Comparison of ENCODE assay signal across 11 cellular contexts in genomic region chr3:58463942-58464271, GRCh38. TPM values are rescaled to one million over a fixed set of nuclear protein-coding genes. Genes with fewer than 3 reads are reported as not detected.
DNase-seq lines count a peak whose midpoint lies in the region; ATAC-seq, FAIRE-seq and TF ChIP-seq lines count a peak whose summit lies in the region.
"Had no signal": no experiment of that assay in that cellular context is flagged by ENCODE, and none has a peak within 500 bp of the region (broad histone marks: within the 10 kb centered on the region; RNA-seq: fewer than 3 reads in every experiment).

No MANE protein-coding gene starts in this region.

- H3K27me3 Mint-ChIP-seq in natural killer cell (ENCODE audit: low read depth in 2 of 2), result no peaks in the 10 kb centered on the region
- H3K27me3 Mint-ChIP-seq: CD4-positive, CD25-positive, alpha-beta regulatory T cell had no signal

- peaks cover 8 to 12% of the 10 kb centered on the region in 2 donors for H3K4me1 Mint-ChIP-seq in natural killer cell

- TF ChIP-seq CTCF in HCT116 (IDR thresholded peaks at IDR 0.05 in 2 of 3, conservative IDR thresholded peaks at IDR 0.05 in 1 of 3; ENCODE audit: borderline replicate concordance in 1 of 3, insufficient read depth in 1 of 3, low read depth in 2 of 3, low read length in 2 of 3), result no peak; a peak in 1 of 6 replicates
- TF ChIP-seq CTCF in bronchial epithelial cell (IDR thresholded peaks at IDR 0.05; ENCODE audit: insufficient read depth, low read length, severe bottlenecking), result no peak
- peak; percentile 20 for TF ChIP-seq CTCF in natural killer cell (IDR thresholded peaks at IDR 0.05)

- no peaks in the 10 kb centered on the region for H4K20me1 ChIP-seq in HCT116 (ENCODE audit: insufficient read depth)

- peak overlapping the region; percentile 61; the same call in 1 of the 2 replicates for H3K4me3 ChIP-seq in ACC112 (ENCODE audit: low read depth, low read length)
- H3K4me3 ChIP-seq in HCT116 (replicated peaks in 1 of 2; ENCODE audit: low read depth in 1 of 2, low read length in 2 of 2), result no peak overlapping the region
- no peak overlapping the region for H3K4me3 ChIP-seq in bronchial epithelial cell (ENCODE audit: low read depth, low read length)

- H2AFZ ChIP-seq in ACC112 (ENCODE audit: low read length, unreplicated experiment) (peak overlapping the region; percentile 56), HCT116 (ENCODE audit: low read depth, low read length, poor library complexity, severe bottlenecking) (peak overlapping the region; percentile 100)

- no TSS peak for BruUV-seq in HCT116 (replicated peaks; lab: Mats Ljungman, UMichigan)

- H3K4me3 Mint-ChIP-seq in natural killer cell, result peak overlapping the region; percentile 35

- ATAC-seq in HCT116 (no peak), natural killer cell (no peak), HG03280 (IDR thresholded peaks at IDR 0.05; ENCODE audit: unreplicated experiment) (no peak)

- TF ChIP-seq RAD21 in HCT116 (IDR thresholded peaks at IDR 0.05; ENCODE audit: low read depth), result no peak

- no peak overlapping the region for H3K9ac ChIP-seq in HCT116 (ENCODE audit: low read length)

- no peaks in the 10 kb centered on the region for H3K9me2 ChIP-seq in HCT116 (ENCODE audit: insufficient read depth)

- peak; percentile 80 for FAIRE-seq in bronchial epithelial cell (lab: Jason Lieb, UNC)

- RAD21 ChIA-PET in HCT116 (lab: Charles Lee; ENCODE audit: low non-redundant PET in 1 of 2, low total read pairs in 2 of 2, uncharacterized antibody in 2 of 2, unreplicated experiment in 2 of 2), result no interaction called here

- H3K27ac ChIP-seq in ACC112 (ENCODE audit: low read depth, low read length) (no peak overlapping the region), HCT116 (ENCODE audit: low read depth, low read length) (no peak overlapping the region)
- H3K27ac ChIP-seq: left lung had no signal

- H3K79me2 ChIP-seq in ACC112 (ENCODE audit: control insufficient read depth, insufficient read depth, low read length, unreplicated experiment) (no peaks in the 10 kb centered on the region), HCT116 (ENCODE audit: insufficient read depth, low read length) (no peaks in the 10 kb centered on the region)

- DNase-seq in HCT116 (ENCODE audit: low read depth, low spot score) (no peak), bronchial epithelial cell (ENCODE audit: low read depth) (no peak), natural killer cell (no peak), DMS53 treated with DMSO at 0.1 percent for 48 hours (lab: John Stamatoyannopoulos, UW; ENCODE audit: unreplicated experiment) (no peak), kidney glomerular epithelial cell (lab: John Stamatoyannopoulos, UW) (no peak), medulla oblongata (ENCODE audit: extremely low spot score) (no peak)

- peak overlapping the region; percentile 59 for H3K4me2 ChIP-seq in HCT116 (ENCODE audit: low read length)

- no peaks in the 10 kb centered on the region for H3K9me3 ChIP-seq in HCT116 (ENCODE audit: control insufficient read depth in 1 of 2, insufficient read depth in 1 of 2, low read depth in 1 of 2, low read length in 2 of 2)
- H3K9me3 ChIP-seq: left lung had no signal

- peak overlapping the region in 1 of 2 donors; percentile 36 for H3K27ac Mint-ChIP-seq in natural killer cell
- H3K27ac Mint-ChIP-seq: CD4-positive, CD25-positive, alpha-beta regulatory T cell had no signal

- H3K36me3 ChIP-seq in ACC112 (ENCODE audit: insufficient read depth, low read length), result no peaks in the 10 kb centered on the region
- H3K36me3 ChIP-seq in HCT116 (ENCODE audit: control insufficient read depth in 1 of 2, insufficient read depth in 2 of 2, low read length in 2 of 2), result no peaks in the 10 kb centered on the region
- H3K36me3 ChIP-seq in bronchial epithelial cell (ENCODE audit: control insufficient read depth, insufficient read depth, low read length), result no peaks in the 10 kb centered on the region
- H3K36me3 ChIP-seq: left lung had no signal

- CTCF ChIA-PET in HCT116 (lab: Charles Lee), result interaction anchor here (1.0 to 1.3 kb wide), 8 partner anchors 8 to 105 kb away, joined by 3 to 6 read pairs (median 4); no protein-coding TSS in a partner anchor

- no peaks in the 10 kb centered on the region for H3K36me3 Mint-ChIP-seq in natural killer cell
- H3K36me3 Mint-ChIP-seq: brain; CD4-positive, CD25-positive, alpha-beta regulatory T cell had no signal

- H3K4me1 ChIP-seq in ACC112 (ENCODE audit: control insufficient read depth, insufficient read depth, low read length, unreplicated experiment) (peaks cover 13% of the 10 kb centered on the region), HCT116 (ENCODE audit: control insufficient read depth in 1 of 2, insufficient read depth in 2 of 2, low read length in 2 of 2) (peaks cover 0 to 12% of the 10 kb centered on the region in 2 experiments; a peak in 3 of 4 replicates)

- peak; percentile 17 for TF ChIP-seq POLR2A in HCT116 (IDR thresholded peaks at IDR 0.05; ENCODE audit: borderline replicate concordance, extremely low read depth, insufficient read depth, insufficient read length)

- H3K9me3 Mint-ChIP-seq in natural killer cell, result no peaks in the 10 kb centered on the region

- intact Hi-C loops in HCT116 (cut with micrococcal nuclease), result loop anchor here (1.0 kb wide), 1 partner anchor 68 kb away; no protein-coding TSS in a partner anchor
- intact Hi-C loops in natural killer cell (cut with micrococcal nuclease), result loop anchor here (1.0 kb wide), 1 partner anchor 68 kb away; no protein-coding TSS in a partner anchor

- H3K27me3 ChIP-seq in ACC112 (ENCODE audit: insufficient read depth, low read length), result no peaks in the 10 kb centered on the region
- no peaks in the 10 kb centered on the region for H3K27me3 ChIP-seq in HCT116 (ENCODE audit: insufficient read depth, low read length)
- no peaks in the 10 kb centered on the region for H3K27me3 ChIP-seq in bronchial epithelial cell (ENCODE audit: control insufficient read depth, insufficient read depth, low read length)
- H3K27me3 ChIP-seq: left lung had no signal

- POLR2A ChIA-PET in HCT116 (lab: Charles Lee), result no interaction called here

TF ChIP-seq in HCT116, 20 proteins besides CTCF, POLR2A, EP300 and RAD21:
- 0 out of 2 replicates have a peak, but pooled peaks have one; percentile 5 for TF ChIP-seq SP1 (IDR thresholded peaks at IDR 0.05; ENCODE audit: low read depth)
- TF ChIP-seq SRF (IDR thresholded peaks at IDR 0.05; ENCODE audit: low read depth), result no peak
- TF ChIP-seq ELF1 (IDR thresholded peaks at IDR 0.05; ENCODE audit: borderline replicate concordance, low read depth), result no peak
- TF ChIP-seq EZH2 (IDR thresholded peaks at IDR 0.05), result no peak

RNA-seq across cellular contexts. Expression of gene KCTD6, which starts 28.0 kb away (rescaled TPM):
- total RNA-seq in HCT116 (2021; ENCODE audit: unreplicated experiment), result 12.0 TPM
- 5.3 and 6.6 TPM in 2 replicates for polyA plus RNA-seq in HCT116 (2012)
- total RNA-seq in bronchial epithelial cell, result 3.9 and 5.0 TPM in 2 replicates
- 10 to 100 TPM in 1 of 3 donors, 1 to 10 TPM in 2; 4.5 to 12.9 (median 7.5) TPM for total RNA-seq in natural killer cell

RNA-seq across cellular contexts. Expression of gene PDHB, which starts 30.3 kb away (rescaled TPM):
- 60.2 TPM for total RNA-seq in HCT116 (2021; ENCODE audit: unreplicated experiment)
- polyA plus RNA-seq in HCT116 (2012), result 45.8 and 60.7 TPM in 2 replicates
- 32.4 and 37.5 TPM in 2 replicates for total RNA-seq in bronchial epithelial cell
- 10 to 100 TPM; 33.7 to 52.4 (median 39.9) TPM for total RNA-seq in natural killer cell
